Comparison of ENCODE assay signal across 1 cellular context in genomic region chr5:112968411-112969106, GRCh38.
TF ChIP-seq lines count a peak whose summit lies in the region.

No MANE protein-coding gene starts in this region.

TF ChIP-seq in H1, 55 proteins besides CTCF, POLR2A, EP300 and RAD21:
- TF ChIP-seq EZH2 (IDR thresholded peaks at IDR 0.05; ENCODE audit: low read depth, low read length, severe bottlenecking) (no peak), NANOG (IDR thresholded peaks at IDR 0.05; ENCODE audit: insufficient read depth, low read depth, low read length, poor library complexity, severe bottlenecking) (no peak), RNF2 (IDR thresholded peaks at IDR 0.05; ENCODE audit: borderline replicate concordance, low read depth, low read length, missing control alignments, poor library complexity, severe bottlenecking) (no peak), KDM1A (IDR thresholded peaks at IDR 0.05; ENCODE audit: borderline replicate concordance, low read length) (no peak), YY1 (IDR thresholded peaks at IDR 0.05; ENCODE audit: low read depth, low read length) (no peak), SUZ12 (IDR thresholded peaks at IDR 0.05; ENCODE audit: low read length) (no peak), MAFK (IDR thresholded peaks at IDR 0.05; ENCODE audit: low read depth, low read length) (no peak), HDAC6 (IDR thresholded peaks at IDR 0.05; ENCODE audit: low read depth, low read length) (no peak), SP4 (IDR thresholded peaks at IDR 0.05; ENCODE audit: low read length) (no peak), KDM4A (IDR thresholded peaks at IDR 0.05; ENCODE audit: low read depth, low read length, severe bottlenecking) (no peak), CBX5 (IDR thresholded peaks at IDR 0.05; ENCODE audit: low read depth, low read length) (no peak), ASH2L (IDR thresholded peaks at IDR 0.05; ENCODE audit: low read length) (no peak)
